1 cellular context compared by ENCODE assay signal in the genomic region with DNA sequence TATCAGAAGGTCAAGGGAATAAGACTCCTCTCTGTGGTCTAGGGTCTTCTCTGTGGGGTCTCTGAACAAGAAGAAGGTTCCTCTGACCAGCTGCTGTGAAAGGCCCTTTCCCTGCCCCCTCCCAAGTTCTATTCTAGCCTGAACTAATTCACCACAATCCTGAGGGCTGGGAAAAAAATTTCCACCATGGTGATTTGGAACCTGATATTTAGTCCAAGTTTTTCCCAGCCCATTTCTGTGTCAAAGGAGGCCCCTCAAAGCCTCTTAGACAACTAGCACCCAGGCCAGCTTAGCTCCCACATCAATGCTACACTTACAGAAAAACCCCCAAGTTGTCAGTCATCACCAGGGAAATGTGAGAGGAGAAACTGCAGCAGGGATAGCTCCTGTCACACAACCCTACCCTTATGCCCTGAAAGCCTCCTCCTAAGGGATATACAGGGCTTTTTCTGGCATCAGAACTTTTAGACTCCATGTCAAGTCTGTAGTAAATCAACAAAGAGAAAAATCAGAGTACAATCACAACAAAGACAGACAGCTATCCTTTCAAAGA.
TF ChIP-seq lines count a peak whose summit lies in the region.

No MANE protein-coding gene starts in this region.

TF ChIP-seq in GM12878, 131 proteins besides CTCF, POLR2A, EP300 and RAD21:
- TF ChIP-seq, protein P1, sequence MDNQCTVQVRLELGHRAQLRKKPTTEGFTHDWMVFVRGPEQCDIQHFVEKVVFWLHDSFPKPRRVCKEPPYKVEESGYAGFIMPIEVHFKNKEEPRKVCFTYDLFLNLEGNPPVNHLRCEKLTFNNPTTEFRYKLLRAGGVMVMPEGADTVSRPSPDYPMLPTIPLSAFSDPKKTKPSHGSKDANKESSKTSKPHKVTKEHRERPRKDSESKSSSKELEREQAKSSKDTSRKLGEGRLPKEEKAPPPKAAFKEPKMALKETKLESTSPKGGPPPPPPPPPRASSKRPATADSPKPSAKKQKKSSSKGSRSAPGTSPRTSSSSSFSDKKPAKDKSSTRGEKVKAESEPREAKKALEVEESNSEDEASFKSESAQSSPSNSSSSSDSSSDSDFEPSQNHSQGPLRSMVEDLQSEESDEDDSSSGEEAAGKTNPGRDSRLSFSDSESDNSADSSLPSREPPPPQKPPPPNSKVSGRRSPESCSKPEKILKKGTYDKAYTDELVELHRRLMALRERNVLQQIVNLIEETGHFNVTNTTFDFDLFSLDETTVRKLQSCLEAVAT (IDR thresholded peaks at IDR 0.05), result no peak
- TF ChIP-seq STAT3 (IDR thresholded peaks at IDR 0.05; ENCODE audit: low read depth, low read length) (no peak), KLF5 (IDR thresholded peaks at IDR 0.05; ENCODE audit: partially characterized antibody) (no peak), RBBP5 (conservative IDR thresholded peaks at IDR 0.05) (no peak), RUNX3 (IDR thresholded peaks at IDR 0.05; ENCODE audit: low read length) (peak; percentile 28; the same call in 1 of the 2 replicates), ZNF622 (IDR thresholded peaks at IDR 0.05) (no peak), SMC3 (IDR thresholded peaks at IDR 0.05; ENCODE audit: borderline replicate concordance, low read length) (no peak), NKRF (conservative IDR thresholded peaks at IDR 0.05) (no peak), GATAD2B (conservative IDR thresholded peaks at IDR 0.05; ENCODE audit: low read depth) (0 out of 2 replicates have a peak, but pooled peaks have one; percentile 46), IKZF2 (IDR thresholded peaks at IDR 0.05) (peak; percentile 16 to 46; a peak in 3 of 4 replicates), NRF1 (conservative IDR thresholded peaks at IDR 0.05; ENCODE audit: low read depth, low read length) (no peak), LARP7 (IDR thresholded peaks at IDR 0.05) (no peak), PML (IDR thresholded peaks at IDR 0.05; ENCODE audit: low read length) (no peak), HCFC1 (IDR thresholded peaks at IDR 0.05; ENCODE audit: low read length) (no peak), PBX3 (IDR thresholded peaks at IDR 0.05; ENCODE audit: insufficient replicate concordance, low read depth, low read length) (peak; percentile 60), HDAC6 (IDR thresholded peaks at IDR 0.05; ENCODE audit: unreplicated experiment) (no peak), CEBPZ (IDR thresholded peaks at IDR 0.05; ENCODE audit: low read depth, low read length) (no peak), DPF2 (IDR thresholded peaks at IDR 0.05) (no peak), NR2F1 (conservative IDR thresholded peaks at IDR 0.05) (peak; percentile 26; the same call in 1 of the 2 replicates), CREM (IDR thresholded peaks at IDR 0.05; ENCODE audit: low read depth) (no peak), IKZF1 (conservative IDR thresholded peaks at IDR 0.05) (peak; percentile 24; the same call in 1 of the 2 replicates)
- TF ChIP-seq, protein P2, sequence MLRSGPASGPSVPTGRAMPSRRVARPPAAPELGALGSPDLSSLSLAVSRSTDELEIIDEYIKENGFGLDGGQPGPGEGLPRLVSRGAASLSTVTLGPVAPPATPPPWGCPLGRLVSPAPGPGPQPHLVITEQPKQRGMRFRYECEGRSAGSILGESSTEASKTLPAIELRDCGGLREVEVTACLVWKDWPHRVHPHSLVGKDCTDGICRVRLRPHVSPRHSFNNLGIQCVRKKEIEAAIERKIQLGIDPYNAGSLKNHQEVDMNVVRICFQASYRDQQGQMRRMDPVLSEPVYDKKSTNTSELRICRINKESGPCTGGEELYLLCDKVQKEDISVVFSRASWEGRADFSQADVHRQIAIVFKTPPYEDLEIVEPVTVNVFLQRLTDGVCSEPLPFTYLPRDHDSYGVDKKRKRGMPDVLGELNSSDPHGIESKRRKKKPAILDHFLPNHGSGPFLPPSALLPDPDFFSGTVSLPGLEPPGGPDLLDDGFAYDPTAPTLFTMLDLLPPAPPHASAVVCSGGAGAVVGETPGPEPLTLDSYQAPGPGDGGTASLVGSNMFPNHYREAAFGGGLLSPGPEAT (IDR thresholded peaks at IDR 0.05; ENCODE audit: low read depth), result peak; percentile 49; the same call in 1 of the 2 replicates
- TF ChIP-seq, protein P3, sequence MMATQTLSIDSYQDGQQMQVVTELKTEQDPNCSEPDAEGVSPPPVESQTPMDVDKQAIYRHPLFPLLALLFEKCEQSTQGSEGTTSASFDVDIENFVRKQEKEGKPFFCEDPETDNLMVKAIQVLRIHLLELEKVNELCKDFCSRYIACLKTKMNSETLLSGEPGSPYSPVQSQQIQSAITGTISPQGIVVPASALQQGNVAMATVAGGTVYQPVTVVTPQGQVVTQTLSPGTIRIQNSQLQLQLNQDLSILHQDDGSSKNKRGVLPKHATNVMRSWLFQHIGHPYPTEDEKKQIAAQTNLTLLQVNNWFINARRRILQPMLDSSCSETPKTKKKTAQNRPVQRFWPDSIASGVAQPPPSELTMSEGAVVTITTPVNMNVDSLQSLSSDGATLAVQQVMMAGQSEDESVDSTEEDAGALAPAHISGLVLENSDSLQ (IDR thresholded peaks at IDR 0.05), result peak; percentile 86
- TF ChIP-seq, protein P4, sequence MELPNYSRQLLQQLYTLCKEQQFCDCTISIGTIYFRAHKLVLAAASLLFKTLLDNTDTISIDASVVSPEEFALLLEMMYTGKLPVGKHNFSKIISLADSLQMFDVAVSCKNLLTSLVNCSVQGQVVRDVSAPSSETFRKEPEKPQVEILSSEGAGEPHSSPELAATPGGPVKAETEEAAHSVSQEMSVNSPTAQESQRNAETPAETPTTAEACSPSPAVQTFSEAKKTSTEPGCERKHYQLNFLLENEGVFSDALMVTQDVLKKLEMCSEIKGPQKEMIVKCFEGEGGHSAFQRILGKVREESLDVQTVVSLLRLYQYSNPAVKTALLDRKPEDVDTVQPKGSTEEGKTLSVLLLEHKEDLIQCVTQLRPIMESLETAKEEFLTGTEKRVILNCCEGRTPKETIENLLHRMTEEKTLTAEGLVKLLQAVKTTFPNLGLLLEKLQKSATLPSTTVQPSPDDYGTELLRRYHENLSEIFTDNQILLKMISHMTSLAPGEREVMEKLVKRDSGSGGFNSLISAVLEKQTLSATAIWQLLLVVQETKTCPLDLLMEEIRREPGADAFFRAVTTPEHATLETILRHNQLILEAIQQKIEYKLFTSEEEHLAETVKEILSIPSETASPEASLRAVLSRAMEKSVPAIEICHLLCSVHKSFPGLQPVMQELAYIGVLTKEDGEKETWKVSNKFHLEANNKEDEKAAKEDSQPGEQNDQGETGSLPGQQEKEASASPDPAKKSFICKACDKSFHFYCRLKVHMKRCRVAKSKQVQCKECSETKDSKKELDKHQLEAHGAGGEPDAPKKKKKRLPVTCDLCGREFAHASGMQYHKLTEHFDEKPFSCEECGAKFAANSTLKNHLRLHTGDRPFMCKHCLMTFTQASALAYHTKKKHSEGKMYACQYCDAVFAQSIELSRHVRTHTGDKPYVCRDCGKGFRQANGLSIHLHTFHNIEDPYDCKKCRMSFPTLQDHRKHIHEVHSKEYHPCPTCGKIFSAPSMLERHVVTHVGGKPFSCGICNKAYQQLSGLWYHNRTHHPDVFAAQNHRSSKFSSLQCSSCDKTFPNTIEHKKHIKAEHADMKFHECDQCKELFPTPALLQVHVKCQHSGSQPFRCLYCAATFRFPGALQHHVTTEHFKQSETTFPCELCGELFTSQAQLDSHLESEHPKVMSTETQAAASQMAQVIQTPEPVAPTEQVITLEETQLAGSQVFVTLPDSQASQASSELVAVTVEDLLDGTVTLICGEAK (IDR thresholded peaks at IDR 0.05; ENCODE audit: borderline replicate concordance), result no peak
